Comparison of ENCODE assay signal across 10 cellular contexts in genomic region chr14:68607852-68608232, GRCh38.
A peak's percentile ranks its signal among the peaks of the same experiment; 100 is the strongest.
DNase-seq lines count a peak whose midpoint lies in the region; ATAC-seq and TF ChIP-seq lines count a peak whose summit lies in the region.
"Had no signal": no experiment of that assay in that cellular context is flagged by ENCODE, and none has a peak within 500 bp of the region (broad histone marks: within the 10 kb centered on the region; RNA-seq: fewer than 3 reads in every experiment).

No MANE protein-coding gene starts in this region.

- BruUV-seq in IMR-90 (replicated peaks; lab: Mats Ljungman, UMichigan): no TSS peak

- H2AFZ ChIP-seq in IMR-90 (replicated peaks; ENCODE audit: low read length, poor library complexity): peak overlapping the region; percentile 88

- H3K4me1 Mint-ChIP-seq in stimulated activated naive B cell treated with anti-CD40 and anti-IgM and Interleukin-4, amounts not matched to agents 10 μg/mL and 1 μg/mL and 100 μg/mL, for 72 hours: peaks cover 0 to 7% of the 10 kb centered on the region in 2 donors

- peak overlapping the region; percentile 89 for H3K18ac ChIP-seq in IMR-90 (ENCODE audit: low read depth, low read length)
- H3K18ac ChIP-seq in mesendoderm (ENCODE audit: low read length): peak overlapping the region; percentile 10

- in situ Hi-C loops in IMR-90 (cut with MboI; ENCODE audit: low sequenced_read_pairs): no loop called here

- H4K20me1 ChIP-seq in IMR-90 (ENCODE audit: insufficient read depth, low read length): no peaks in the 10 kb centered on the region

- CTCF ChIA-PET in IMR-90 (lab: Yijun Ruan, JAX): no interaction called here

- H4K5ac ChIP-seq in IMR-90 (ENCODE audit: low read depth, low read length): peak overlapping the region; percentile 97
- no peak overlapping the region for H4K5ac ChIP-seq in mesendoderm (ENCODE audit: low read length)

- H3K36me3 ChIP-seq in IMR-90 (ENCODE audit: control insufficient read depth, insufficient read depth, low read length) (no peaks in the 10 kb centered on the region), mesendoderm (ENCODE audit: control insufficient read depth, insufficient read depth, low read length) (no peaks in the 10 kb centered on the region), H7 (replicated peaks; ENCODE audit: control insufficient read depth, insufficient read depth, low read length) (no peaks in the 10 kb centered on the region)

- peak overlapping the region; percentile 92 for H3K27ac Mint-ChIP-seq in stimulated activated naive B cell treated with anti-CD40 and anti-IgM and Interleukin-4, amounts not matched to agents 10 μg/mL and 1 μg/mL and 100 μg/mL, for 72 hours

- H3K79me1 ChIP-seq in IMR-90 (ENCODE audit: low read depth in 1 of 2, low read length in 2 of 2) (peaks cover 0 to 7% of the 10 kb centered on the region in 2 experiments; a peak in 1 of 4 replicates), mesendoderm (ENCODE audit: low read length) (no peaks in the 10 kb centered on the region)

- H3K4ac ChIP-seq in IMR-90 (ENCODE audit: low read depth, low read length) (peak overlapping the region; percentile 99), mesendoderm (ENCODE audit: low read depth, low read length) (no peak overlapping the region)

- H3K9me1 ChIP-seq in IMR-90 (ENCODE audit: insufficient read depth, low read length): peaks cover 14% of the 10 kb centered on the region

- H4K8ac ChIP-seq in IMR-90 (ENCODE audit: low read depth in 2 of 2, low read length in 2 of 2) (peak overlapping the region; percentile 56 to 95), mesendoderm (ENCODE audit: low read depth, low read length) (no peak overlapping the region)

- peak overlapping the region; percentile 83 for H2AK9ac ChIP-seq in IMR-90 (replicated peaks; ENCODE audit: low read depth, low read length, poor library complexity)

- H2BK20ac ChIP-seq in IMR-90 (ENCODE audit: low read depth, low read length): peak overlapping the region; percentile 98

- H3K23ac ChIP-seq in IMR-90 (ENCODE audit: low read depth, low read length) (peak overlapping the region; percentile 94), mesendoderm (ENCODE audit: low read length) (no peak overlapping the region)

- H3K4me2 ChIP-seq in IMR-90 (ENCODE audit: low read depth, low read length): peak overlapping the region; percentile 13; the same call in 1 of the 2 replicates
- H3K4me2 ChIP-seq in mesendoderm (ENCODE audit: low read length): no peak overlapping the region

- dilution Hi-C loops in IMR-90 (cut with HindIII; ENCODE audit: low sequenced_read_pairs, unreplicated experiment): no loop called here

- H2BK5ac ChIP-seq in IMR-90 (ENCODE audit: low read depth, low read length, poor library complexity, severe bottlenecking) (peak overlapping the region; percentile 66), mesendoderm (ENCODE audit: low read length) (no peak overlapping the region)

- peaks cover 2% of the 10 kb centered on the region; the same call in 1 of the 2 replicates for H3K9me3 ChIP-seq in IMR-90 (ENCODE audit: control insufficient read depth, insufficient read depth, low read length)

- H2BK15ac ChIP-seq in IMR-90 (ENCODE audit: low read depth, low read length) (peak overlapping the region; percentile 96; the same call in 2 of the 3 replicates), mesendoderm (replicated peaks; ENCODE audit: low read depth) (no peak overlapping the region)

- peak overlapping the region; percentile 95 for H3K14ac ChIP-seq in IMR-90 (replicated peaks; ENCODE audit: low read depth, low read length)

- peak; percentile 5; the same call in 1 of the 2 replicates for ATAC-seq in IMR-90 (ENCODE audit: low read depth)
- peak; percentile 40 to 42 for ATAC-seq in stimulated activated naive B cell treated with anti-CD40 and anti-IgM and Interleukin-4, amounts not matched to agents 10 μg/mL and 1 μg/mL and 100 μg/mL, for 72 hours (replicated peaks)

- peaks cover 3 to 4% of the 10 kb centered on the region in 2 donors for H3K9me3 Mint-ChIP-seq in stimulated activated naive B cell treated with anti-CD40 and anti-IgM and Interleukin-4, amounts not matched to agents 10 μg/mL and 1 μg/mL and 100 μg/mL, for 72 hours

- WGBS in IMR-90 (ENCODE audit: extremely low coverage in 2 of 2, insufficient read length in 1 of 2), 2 experiments: 17% methylated on average over 1 of the region's 8 CpGs; no CpG with 5 or more reads in 1 of the 2 experiments
- WGBS in mesendoderm (ENCODE audit: extremely low coverage, insufficient coverage, low lambda C conversion rate): no CpG with 5 or more reads among the region's 8 CpGs

- H3K9ac ChIP-seq in IMR-90 (ENCODE audit: low read depth, low read length) (peak overlapping the region; percentile 35; the same call in 1 of the 2 replicates), mesendoderm (ENCODE audit: low read length) (no peak overlapping the region)

- H3K36me3 Mint-ChIP-seq in stimulated activated naive B cell treated with anti-CD40 and anti-IgM and Interleukin-4, amounts not matched to agents 10 μg/mL and 1 μg/mL and 100 μg/mL, for 72 hours: peaks cover 14 to 20% of the 10 kb centered on the region in 2 donors

- no peak for TF ChIP-seq POLR2A in IMR-90 (IDR thresholded peaks at IDR 0.05; ENCODE audit: low read depth, low read length)

- POLR2A ChIA-PET in IMR-90 (lab: Charles Lee; ENCODE audit: unreplicated experiment): interaction anchor here (0.9 kb wide), 1 partner anchor 182 kb away, joined by 3 read pairs; no protein-coding TSS in a partner anchor

- H3K27me3 Mint-ChIP-seq in stimulated activated naive B cell treated with anti-CD40 and anti-IgM and Interleukin-4, amounts not matched to agents 10 μg/mL and 1 μg/mL and 100 μg/mL, for 72 hours: no peaks in the 10 kb centered on the region

- H3K56ac ChIP-seq in IMR-90 (ENCODE audit: extremely low read depth, insufficient read depth, low read length) (peak overlapping the region; percentile 52; the same call in 1 of the 2 replicates), mesendoderm (ENCODE audit: low read length) (peak overlapping the region; percentile 75)

- no peaks in the 10 kb centered on the region for H3K79me2 ChIP-seq in mesendoderm (ENCODE audit: control insufficient read depth, insufficient read depth, low read length)

- no peak for TF ChIP-seq CTCF in IMR-90 (conservative IDR thresholded peaks at IDR 0.05; ENCODE audit: low read depth, low read length)

- H3K4me3 ChIP-seq in IMR-90 (ENCODE audit: insufficient read depth, low read depth, low read length) (no peak overlapping the region), mesendoderm (ENCODE audit: low read length) (no peak overlapping the region), H7 (ENCODE audit: insufficient read depth, low read depth, low read length) (no peak overlapping the region)

- H3K27ac ChIP-seq in IMR-90 (ENCODE audit: insufficient read depth, low read length) (peak overlapping the region; percentile 68), angular gyrus (ENCODE audit: low read depth, low read length) (peak overlapping the region; percentile 41), mesendoderm (ENCODE audit: low read depth, low read length) (no peak overlapping the region)

- peak overlapping the region in 1 of 2 donors; percentile 15 for H3K4me3 Mint-ChIP-seq in stimulated activated naive B cell treated with anti-CD40 and anti-IgM and Interleukin-4, amounts not matched to agents 10 μg/mL and 1 μg/mL and 100 μg/mL, for 72 hours

- H4K91ac ChIP-seq in IMR-90 (ENCODE audit: insufficient read depth, low read depth, low read length): peak overlapping the region; percentile 90

- H2AK5ac ChIP-seq in IMR-90 (ENCODE audit: low read depth, low read length) (peak overlapping the region; percentile 96), mesendoderm (ENCODE audit: low read length) (no peak overlapping the region)

- TF ChIP-seq RAD21 in IMR-90 (IDR thresholded peaks at IDR 0.05; ENCODE audit: low read length): no peak

- no peaks in the 10 kb centered on the region for H3K27me3 ChIP-seq in IMR-90 (ENCODE audit: control insufficient read depth, insufficient read depth, low read length)
- H3K27me3 ChIP-seq in mesendoderm (ENCODE audit: insufficient read depth, low read length, poor library complexity): no peaks in the 10 kb centered on the region
- no peaks in the 10 kb centered on the region for H3K27me3 ChIP-seq in H7 (ENCODE audit: control insufficient read depth, insufficient read depth, low read length)

- intact Hi-C loops in IMR-90 (cut with micrococcal nuclease): no loop called here

- peak overlapping the region; percentile 98 for H2BK120ac ChIP-seq in IMR-90 (ENCODE audit: low read depth, low read length)
- H2BK120ac ChIP-seq in mesendoderm (ENCODE audit: low read depth, low read length): no peak overlapping the region

- H3K4me1 ChIP-seq in IMR-90 (ENCODE audit: control insufficient read depth, insufficient read depth, low read length) (peaks cover 25% of the 10 kb centered on the region), mesendoderm (ENCODE audit: control insufficient read depth, low read depth, low read length) (peaks cover 4% of the 10 kb centered on the region)

- DNase-seq in IMR-90: no peak
- DNase-seq in mesendoderm: no peak
- DNase-seq in stimulated activated naive B cell treated with anti-CD40 and anti-IgM and Interleukin-4, amounts not matched to agents 10 μg/mL and 1 μg/mL and 100 μg/mL, for 72 hours: no peak
- no peak for DNase-seq in H7
- no peak for DNase-seq in medulla oblongata (ENCODE audit: extremely low spot score)
- no peak for DNase-seq in Ammon's horn (ENCODE audit: low spot score)
- DNase-seq: activated CD4-positive, alpha-beta T cell treated with anti-CD3 and anti-CD28 coated beads for 48 hours; NCI-H146; occipital lobe had no signal

TF ChIP-seq in IMR-90, 13 proteins besides CTCF, POLR2A, EP300 and RAD21 (continues in another document):
- TF ChIP-seq FOS (IDR thresholded peaks at IDR 0.05; ENCODE audit: low read depth, low read length) (no peak), SMC3 (IDR thresholded peaks at IDR 0.05; ENCODE audit: low read depth, low read length) (no peak), BHLHE40 (IDR thresholded peaks at IDR 0.05; ENCODE audit: low read depth, low read length) (no peak), RFX5 (IDR thresholded peaks at IDR 0.05; ENCODE audit: low read depth, low read length) (no peak), CHD1 (IDR thresholded peaks at IDR 0.05; ENCODE audit: low read depth, low read length) (no peak), NFE2L2 (IDR thresholded peaks at IDR 0.05; ENCODE audit: low read depth, low read length) (no peak), USF2 (IDR thresholded peaks at IDR 0.05; ENCODE audit: low read depth, low read length) (no peak), MAZ (IDR thresholded peaks at IDR 0.05; ENCODE audit: borderline replicate concordance, low read depth, low read length) (no peak), MXI1 (IDR thresholded peaks at IDR 0.05; ENCODE audit: borderline replicate concordance, low read depth, low read length) (no peak), RCOR1 (IDR thresholded peaks at IDR 0.05; ENCODE audit: insufficient replicate concordance, low read length) (no peak)
